ENCODE assay signal across 15 cellular contexts in genomic region chr11:76803023-76803422, GRCh38. TPM values are rescaled to one million over a fixed set of nuclear protein-coding genes. Genes with fewer than 3 reads are reported as not detected.
DNase-seq lines count a peak whose midpoint lies in the region; ATAC-seq and TF ChIP-seq lines count a peak whose summit lies in the region.
"Had no signal": no experiment of that assay in that cellular context is flagged by ENCODE, and none has a peak within 500 bp of the region (broad histone marks: within the 10 kb centered on the region; RNA-seq: fewer than 3 reads in every experiment).

No MANE protein-coding gene starts in this region.

- no peak for DNase-seq in left ventricle myocardium superior
- DNase-seq in Right ventricle myocardium superior = no peak
- DNase-seq in fibroblast of pulmonary artery (ENCODE audit: low read depth) = peak; percentile 67
- DNase-seq in osteoblast (ENCODE audit: insufficient read length, low spot score, missing footprints) = peak; percentile 66
- no peak for DNase-seq in OCI-M2 (lab: John Stamatoyannopoulos, UW; ENCODE audit: unreplicated experiment)
- no peak for DNase-seq in GM23338 (ENCODE audit: low spot score)
- DNase-seq: DMS153, NCI-H2227 treated with DMSO at 0.1 percent for 48 hours had no signal

- no peaks in the 10 kb centered on the region; the same call in 2 of the 3 replicates for H3K36me3 Mint-ChIP-seq in GM23338 (ENCODE audit: low read depth)
- H3K36me3 Mint-ChIP-seq: naive thymus-derived CD8-positive, alpha-beta T cell had no signal

- ATAC-seq in left ventricle myocardium superior (peak; percentile 19), Right ventricle myocardium superior (ENCODE audit: poor library complexity) (no peak), HG02981 (IDR thresholded peaks at IDR 0.05; ENCODE audit: unreplicated experiment) (no peak), GM23338 (no peak), esophagus mucosa (no peak)

- H3K27me3 ChIP-seq in osteoblast (ENCODE audit: insufficient read depth, low read length) (no peaks in the 10 kb centered on the region), GM23338 (ENCODE audit: insufficient read depth) (no peaks in the 10 kb centered on the region)
- H3K27me3 ChIP-seq: ascending aorta had no signal

- H3K4me1 ChIP-seq in osteoblast (ENCODE audit: insufficient read depth, low read length) = peaks cover 46% of the 10 kb centered on the region
- H3K4me1 ChIP-seq in GM23338 (ENCODE audit: insufficient read depth) = peaks cover 23% of the 10 kb centered on the region

- H3F3A ChIP-seq in GM23338 (replicated peaks; ENCODE audit: low read depth) = no peaks in the 10 kb centered on the region

- peak overlapping the region; percentile 39 for H3K27ac ChIP-seq in osteoblast (ENCODE audit: low read depth, low read length)
- H3K27ac ChIP-seq in GM23338 (ENCODE audit: low read depth) = no peak overlapping the region

- H3K36me3 ChIP-seq in osteoblast (ENCODE audit: insufficient read depth, low read length) = no peaks in the 10 kb centered on the region
- H3K36me3 ChIP-seq in GM23338 (ENCODE audit: insufficient read depth) = no peaks in the 10 kb centered on the region
- H3K36me3 ChIP-seq: ascending aorta had no signal

- no peak overlapping the region for H3K27ac Mint-ChIP-seq in GM23338
- H3K27ac Mint-ChIP-seq: activated T-cell treated with anti-CD3 and anti-CD28 coated beads, Interleukin-2, amount 50 U/mL, for 72 hours had no signal

- H4K20me1 ChIP-seq in osteoblast (ENCODE audit: insufficient read depth, low read length) = peaks cover 6% of the 10 kb centered on the region
- no peaks in the 10 kb centered on the region for H4K20me1 ChIP-seq in GM23338 (replicated peaks; ENCODE audit: insufficient read depth)

- no peaks in the 10 kb centered on the region for H3K9me2 ChIP-seq in GM23338 (ENCODE audit: insufficient read depth)

- H3K9me3 ChIP-seq in osteoblast (ENCODE audit: low read depth, low read length) = no peaks in the 10 kb centered on the region
- H3K9me3 ChIP-seq: ascending aorta had no signal

- H3K4me3 ChIP-seq in fibroblast of pulmonary artery (replicated peaks; ENCODE audit: low read depth, low read length) (no peak overlapping the region), osteoblast (ENCODE audit: insufficient read depth, low read length) (no peak overlapping the region), GM23338 (no peak overlapping the region)
- H3K4me3 ChIP-seq: ascending aorta had no signal

- H3K4me3 Mint-ChIP-seq in GM23338 = no peak overlapping the region
- H3K4me3 Mint-ChIP-seq: activated CD4-positive, alpha-beta T cell treated with anti-CD3 and anti-CD28 coated beads for 36 hours had no signal

- peak overlapping the region; percentile 65 for H3K4me2 ChIP-seq in osteoblast (ENCODE audit: insufficient read depth, low read length)
- H3K4me2 ChIP-seq in GM23338 = no peak overlapping the region

- TF ChIP-seq CTCF in fibroblast of pulmonary artery (IDR thresholded peaks at IDR 0.05; ENCODE audit: low read length, missing control alignments) (no peak), osteoblast (IDR thresholded peaks at IDR 0.05; ENCODE audit: extremely low read depth, low read depth, low read length) (no peak), GM23338 (conservative IDR thresholded peaks at IDR 0.05; ENCODE audit: low read depth in 2 of 2) (no peak)

- H3K4me1 Mint-ChIP-seq in GM23338 = peaks cover 44% of the 10 kb centered on the region

- intact Hi-C loops in left ventricle myocardium superior (cut with micrococcal nuclease) (no loop called here), Right ventricle myocardium superior (cut with DNase I) (no loop called here)

- no peaks in the 10 kb centered on the region for H3K9me3 Mint-ChIP-seq in GM23338
- H3K9me3 Mint-ChIP-seq: activated T-cell treated with anti-CD3 and anti-CD28 coated beads, Interleukin-2, amount 50 U/mL, for 72 hours; naive thymus-derived CD8-positive, alpha-beta T cell; stimulated activated naive CD8-positive, alpha-beta T cell treated with anti-CD3 and anti-CD28 coated beads, Interleukin-15, Interleukin-2, amounts not matched to agents 100 ng/mL and 50 ng/mL, for 24 hours had no signal

- peaks cover 12% of the 10 kb centered on the region for H3K27me3 Mint-ChIP-seq in GM23338 (ENCODE audit: insufficient read depth, low read depth, poor library complexity)

- H2AFZ ChIP-seq in osteoblast (ENCODE audit: low read length) (peak overlapping the region; percentile 44), GM23338 (no peak overlapping the region)

- H3K79me2 ChIP-seq in osteoblast (ENCODE audit: insufficient read depth, low read length) (no peaks in the 10 kb centered on the region), GM23338 (replicated peaks; ENCODE audit: insufficient read depth) (no peaks in the 10 kb centered on the region)

TF ChIP-seq in GM23338, 12 proteins besides CTCF, POLR2A, EP300 and RAD21 (continues in another document):
- TF ChIP-seq STAT1 (IDR thresholded peaks at IDR 0.05; ENCODE audit: unreplicated experiment) (no peak), POLR2AphosphoS5 (IDR thresholded peaks at IDR 0.05; ENCODE audit: low read depth) (no peak), ZNF462 (CRISPR knock-in tag; IDR thresholded peaks at IDR 0.05) (no peak)

RNA-seq across cellular contexts. Expression of gene TSKU, which starts 19.9 kb away (rescaled TPM):
- 11.1 TPM for total RNA-seq in left ventricle myocardium superior
- 17.2 TPM for total RNA-seq in Right ventricle myocardium superior
- total RNA-seq in osteoblast = 23.5 and 24.2 TPM in 2 replicates
- total RNA-seq in GM23338 (2014; rRNA removed; shearing (Covaris generic)) = 31.1 and 33.8 TPM in 2 replicates
- 9.0 and 11.7 TPM in 2 replicates for polyA plus RNA-seq in GM23338 (2016; fragmentation: Nextera tagmentation; extraction: Ambion mirVana)
- 50.7 TPM for total RNA-seq in esophagus mucosa
- total RNA-seq: naive thymus-derived CD8-positive, alpha-beta T cell had no signal
- polyA plus RNA-seq: naive thymus-derived CD8-positive, alpha-beta T cell had no signal

RNA-seq across cellular contexts. Expression of gene ACER3, which starts 57.7 kb away (rescaled TPM):
- total RNA-seq in left ventricle myocardium superior (9.4 TPM), Right ventricle myocardium superior (10.3 TPM), osteoblast (9.8 and 11.2 TPM in 2 replicates), esophagus mucosa (26.0 TPM)
- total RNA-seq in GM23338 (2014; rRNA removed; shearing (Covaris generic)) = 25.2 and 26.5 TPM in 2 replicates
- polyA plus RNA-seq in GM23338 (2016; fragmentation: Nextera tagmentation; extraction: Ambion mirVana) = 5.2 and 6.2 TPM in 2 replicates

Comparison
In these comparisons a context has a peak if more than half of its experiments do, and no peak if none do; other contexts are left out.
1. DNase-seq: peak in fibroblast of pulmonary artery (single experiment) and osteoblast (single experiment); none in left ventricle myocardium superior (single experiment), Right ventricle myocardium superior (single experiment), OCI-M2 (single experiment) and GM23338 (single experiment).